Comparison of ENCODE assay signal across 1 cellular context in the genomic region with DNA sequence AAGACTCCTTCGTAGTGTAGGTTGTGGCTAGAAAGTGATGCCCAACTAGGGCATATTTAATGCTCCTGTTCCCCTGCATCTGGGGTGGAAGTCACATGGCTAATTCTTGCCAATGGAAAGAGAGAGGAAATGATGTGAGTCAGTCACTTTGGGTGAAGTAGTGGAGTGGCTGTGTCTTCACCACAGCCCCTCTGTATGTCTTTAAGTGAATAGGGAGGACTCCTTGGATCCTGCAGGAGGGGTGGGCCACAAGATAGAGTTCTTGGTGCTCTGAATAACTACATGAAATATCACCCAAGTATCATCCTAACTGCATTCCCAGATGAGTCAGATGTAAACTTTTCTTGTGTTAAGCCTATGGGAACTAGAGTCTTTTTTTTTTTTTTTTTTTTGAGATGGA.
TF ChIP-seq lines count a peak whose summit lies in the region.

No MANE protein-coding gene starts in this region.

TF ChIP-seq in IMR-90, 13 proteins besides CTCF, POLR2A, EP300 and RAD21:
- TF ChIP-seq, protein P1, sequence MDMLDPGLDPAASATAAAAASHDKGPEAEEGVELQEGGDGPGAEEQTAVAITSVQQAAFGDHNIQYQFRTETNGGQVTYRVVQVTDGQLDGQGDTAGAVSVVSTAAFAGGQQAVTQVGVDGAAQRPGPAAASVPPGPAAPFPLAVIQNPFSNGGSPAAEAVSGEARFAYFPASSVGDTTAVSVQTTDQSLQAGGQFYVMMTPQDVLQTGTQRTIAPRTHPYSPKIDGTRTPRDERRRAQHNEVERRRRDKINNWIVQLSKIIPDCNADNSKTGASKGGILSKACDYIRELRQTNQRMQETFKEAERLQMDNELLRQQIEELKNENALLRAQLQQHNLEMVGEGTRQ (IDR thresholded peaks at IDR 0.05; ENCODE audit: low read depth, low read length) = peak; percentile 69
- TF ChIP-seq NFE2L2 (IDR thresholded peaks at IDR 0.05; ENCODE audit: low read depth, low read length) (no peak), CEBPB (IDR thresholded peaks at IDR 0.05; ENCODE audit: low read depth, low read length) (no peak), MAFK (IDR thresholded peaks at IDR 0.05; ENCODE audit: low read depth, low read length) (no peak), BHLHE40 (IDR thresholded peaks at IDR 0.05; ENCODE audit: low read depth, low read length) (no peak), CHD1 (IDR thresholded peaks at IDR 0.05; ENCODE audit: low read depth, low read length) (no peak), FOS (IDR thresholded peaks at IDR 0.05; ENCODE audit: low read depth, low read length) (peak; percentile 49; the same call in 1 of the 2 replicates)
- TF ChIP-seq, protein P2, sequence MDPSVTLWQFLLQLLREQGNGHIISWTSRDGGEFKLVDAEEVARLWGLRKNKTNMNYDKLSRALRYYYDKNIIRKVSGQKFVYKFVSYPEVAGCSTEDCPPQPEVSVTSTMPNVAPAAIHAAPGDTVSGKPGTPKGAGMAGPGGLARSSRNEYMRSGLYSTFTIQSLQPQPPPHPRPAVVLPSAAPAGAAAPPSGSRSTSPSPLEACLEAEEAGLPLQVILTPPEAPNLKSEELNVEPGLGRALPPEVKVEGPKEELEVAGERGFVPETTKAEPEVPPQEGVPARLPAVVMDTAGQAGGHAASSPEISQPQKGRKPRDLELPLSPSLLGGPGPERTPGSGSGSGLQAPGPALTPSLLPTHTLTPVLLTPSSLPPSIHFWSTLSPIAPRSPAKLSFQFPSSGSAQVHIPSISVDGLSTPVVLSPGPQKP (IDR thresholded peaks at IDR 0.05; ENCODE audit: borderline replicate concordance, low read depth, low read length) = no peak
